ENCODE assay signal across 16 cellular contexts in the genomic region with DNA sequence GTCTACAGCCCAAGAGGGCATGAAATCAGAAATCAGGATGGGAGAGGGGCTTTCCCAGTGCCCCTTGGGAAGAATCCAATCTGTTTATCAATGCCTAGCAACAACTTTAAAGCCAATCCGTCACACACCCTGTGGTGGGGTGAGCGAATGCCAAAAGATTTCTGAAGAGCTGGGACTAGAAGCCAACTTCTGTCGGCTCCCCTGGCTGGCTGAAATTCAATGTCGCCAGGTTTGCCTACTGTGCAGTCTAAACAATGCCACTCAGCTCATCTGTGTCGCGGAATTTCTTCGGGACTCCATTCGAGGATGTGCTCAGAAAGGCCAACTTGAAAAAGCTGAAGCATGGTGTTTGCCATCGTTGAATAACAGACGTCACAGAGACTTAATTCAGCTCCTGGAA. TPM values are rescaled to one million over a fixed set of nuclear protein-coding genes. Genes with fewer than 3 reads are reported as not detected.
A peak's percentile ranks its signal among the peaks of the same experiment; 100 is the strongest.
DNase-seq lines count a peak whose midpoint lies in the region; ATAC-seq and TF ChIP-seq lines count a peak whose summit lies in the region.
"Had no signal": no experiment of that assay in that cellular context is flagged by ENCODE, and none has a peak within 500 bp of the region (broad histone marks: within the 10 kb centered on the region; RNA-seq: fewer than 3 reads in every experiment).

No MANE protein-coding gene starts in this region.

- H2BK5ac ChIP-seq in H9 (ENCODE audit: insufficient read length, low read length): no peak overlapping the region

- ATAC-seq in left ventricle myocardium superior: peak; percentile 36
- no peak for ATAC-seq in GM18498 (IDR thresholded peaks at IDR 0.05; ENCODE audit: unreplicated experiment)
- ATAC-seq: Panc1 had no signal

- no peak overlapping the region for H3K18ac ChIP-seq in H9 (ENCODE audit: insufficient read length, low read depth, low read length)

- H3K4me1 Mint-ChIP-seq in H9: peaks cover 22 to 25% of the 10 kb centered on the region in 2 experiments

- no peak overlapping the region for H4K8ac ChIP-seq in H9 (replicated peaks; ENCODE audit: insufficient read length, low read depth, low read length)

- H3K79me1 ChIP-seq in H9 (ENCODE audit: insufficient read depth, low read depth, low read length, poor library complexity, severe bottlenecking): no peaks in the 10 kb centered on the region

- no peak overlapping the region for H3K4me3 Mint-ChIP-seq in H9

- peaks cover 2% of the 10 kb centered on the region; the same call in 1 of the 2 replicates for H3K79me2 ChIP-seq in H9 (ENCODE audit: insufficient read depth, low read length)
- H3K79me2 ChIP-seq in osteoblast (ENCODE audit: insufficient read depth, low read length): no peaks in the 10 kb centered on the region

- H3K36me3 Mint-ChIP-seq in H9 (ENCODE audit: insufficient read depth in 1 of 3, low read depth in 3 of 3): no peaks in the 10 kb centered on the region; a peak in 1 of 7 replicates

- H2BK20ac ChIP-seq in H9 (ENCODE audit: low read depth, low read length, poor library complexity, severe bottlenecking): no peak overlapping the region

- H3K27ac ChIP-seq in H9 (ENCODE audit: insufficient read length, low read depth, low read length): no peak overlapping the region
- no peak overlapping the region for H3K27ac ChIP-seq in osteoblast (ENCODE audit: low read depth, low read length)
- H3K27ac ChIP-seq: C4-2B had no signal

- H3K27me3 ChIP-seq in H9 (ENCODE audit: insufficient read depth, low read length): no peaks in the 10 kb centered on the region
- H3K27me3 ChIP-seq in osteoblast (ENCODE audit: insufficient read depth, low read length): peaks cover 8% of the 10 kb centered on the region

- H3K4ac ChIP-seq in H9 (ENCODE audit: low read depth, low read length): no peak overlapping the region

- H3K9ac ChIP-seq in H9 (ENCODE audit: extremely low read depth, insufficient read length, low read length): no peak overlapping the region

- no peaks in the 10 kb centered on the region for H3K27me3 Mint-ChIP-seq in H9 (ENCODE audit: low read depth)

- DNase-seq in H9: no peak
- DNase-seq in astrocyte of the hippocampus (ENCODE audit: low read depth, low spot score): peak; percentile 36
- no peak for DNase-seq in left ventricle myocardium superior
- peak; percentile 26 for DNase-seq in osteoblast (ENCODE audit: insufficient read length, low spot score, missing footprints)
- no peak for DNase-seq in KG1 (lab: John Stamatoyannopoulos, UW)
- DNase-seq in NCI-H1930 (lab: John Stamatoyannopoulos, UW): no peak
- DNase-seq: ACHN, AML-193, KBM-7, MV-4-11, NCI-H1417, NCI-H187, NCI-H2171 had no signal

- H2AK5ac ChIP-seq in H9 (ENCODE audit: insufficient read length, low read length): no peak overlapping the region

- H3K4me1 ChIP-seq in H9 (ENCODE audit: insufficient read depth, low read length): no peaks in the 10 kb centered on the region
- peaks cover 4% of the 10 kb centered on the region for H3K4me1 ChIP-seq in osteoblast (ENCODE audit: insufficient read depth, low read length)

- no peak overlapping the region for H3K56ac ChIP-seq in H9 (ENCODE audit: insufficient read length, low read depth, low read length)

- H2BK12ac ChIP-seq in H9 (ENCODE audit: insufficient read length, low read depth, low read length): no peak overlapping the region

- H4K5ac ChIP-seq in H9 (ENCODE audit: insufficient read length, low read depth, low read length): no peak overlapping the region

- intact Hi-C loops in left ventricle myocardium superior (cut with micrococcal nuclease): no loop called here

- no peaks in the 10 kb centered on the region; a peak in 1 of 5 replicates for H3K9me3 Mint-ChIP-seq in H9

- no CpG with 5 or more reads among the region's 10 CpGs for WGBS in H9 (ENCODE audit: extremely low coverage, insufficient read length, low lambda C conversion rate)

- H3K23me2 ChIP-seq in H9 (ENCODE audit: insufficient read length, low read depth, low read length, poor library complexity, severe bottlenecking): no peaks in the 10 kb centered on the region

- H4K91ac ChIP-seq in H9 (ENCODE audit: insufficient read length, low read depth, low read length): no peak overlapping the region

- H2AFZ ChIP-seq in H9 (ENCODE audit: low read length) (no peak overlapping the region), osteoblast (ENCODE audit: low read length) (no peak overlapping the region)

- H2BK15ac ChIP-seq in H9 (ENCODE audit: low read depth, low read length): no peak overlapping the region

- H3K36me3 ChIP-seq in osteoblast (ENCODE audit: insufficient read depth, low read length): no peaks in the 10 kb centered on the region

- H2BK120ac ChIP-seq in H9 (ENCODE audit: low read depth, low read length, poor library complexity, severe bottlenecking): no peak overlapping the region

- H3K27ac Mint-ChIP-seq in H9: 0 out of 7 replicates have a peak overlapping the region, but pooled peaks of 2 of the 3 experiments have one; percentile 29 to 49

- TF ChIP-seq CTCF in H9 (conservative IDR thresholded peaks at IDR 0.05) (no peak), osteoblast (IDR thresholded peaks at IDR 0.05; ENCODE audit: extremely low read depth, low read depth, low read length) (no peak)

- H3K4me2 ChIP-seq in H9 (ENCODE audit: insufficient read depth, insufficient read length, low read length): no peak overlapping the region
- H3K4me2 ChIP-seq in osteoblast (ENCODE audit: insufficient read depth, low read length): no peak overlapping the region

- no peak overlapping the region for H3K4me3 ChIP-seq in osteoblast (ENCODE audit: insufficient read depth, low read length)

- no peak overlapping the region for H3K14ac ChIP-seq in H9 (ENCODE audit: insufficient read depth, low read length)

- H3K9me3 ChIP-seq in H9 (ENCODE audit: control insufficient read depth, low read depth, low read length): no peaks in the 10 kb centered on the region
- no peaks in the 10 kb centered on the region for H3K9me3 ChIP-seq in osteoblast (ENCODE audit: low read depth, low read length)

- H3K23ac ChIP-seq in H9 (ENCODE audit: insufficient read length, low read depth, low read length): no peak overlapping the region

- H3T11ph ChIP-seq in H9 (ENCODE audit: low read length): no peak overlapping the region

- H4K20me1 ChIP-seq in H9 (ENCODE audit: control insufficient read depth, insufficient read depth, insufficient read length) (no peaks in the 10 kb centered on the region), osteoblast (ENCODE audit: insufficient read depth, low read length) (no peaks in the 10 kb centered on the region)

RNA-seq across cellular contexts. Expression of gene NCKAP5, which starts 31.6 kb away (rescaled TPM):
- total RNA-seq in H9 (2021) (0.26 and 0.55 TPM in 2 replicates), left ventricle myocardium superior (2.8 TPM), osteoblast (1.8 TPM in 2 replicates)

Comparison
In these comparisons a context has a peak if more than half of its experiments do, and no peak if none do; other contexts are left out.
1. DNase-seq: peak in astrocyte of the hippocampus (single experiment) and osteoblast (single experiment); none in H9 (single experiment), left ventricle myocardium superior (single experiment), KG1 (single experiment) and NCI-H1930 (0 of 2).